Comparison of ENCODE assay signal across 14 cellular contexts in the genomic region with DNA sequence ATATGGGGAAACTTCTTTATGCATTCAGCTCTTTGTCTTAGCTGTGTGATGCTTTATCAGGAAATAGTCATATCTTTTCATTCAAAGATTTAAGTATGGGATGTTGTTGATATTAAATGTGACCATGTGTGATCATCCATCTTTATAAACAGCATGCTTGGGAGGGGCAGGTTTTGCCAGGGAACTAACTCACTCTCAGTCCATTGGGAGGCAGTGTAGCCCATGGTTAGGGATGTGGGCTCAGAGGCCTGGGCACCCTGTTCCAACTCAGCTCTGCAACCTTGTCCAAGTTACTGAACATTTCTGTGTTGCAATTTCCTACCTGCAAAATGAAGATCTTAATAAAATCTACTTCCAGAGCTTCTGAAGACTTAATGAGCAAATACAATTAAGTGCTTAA.
DNase-seq lines count a peak whose midpoint lies in the region; ATAC-seq, FAIRE-seq and TF ChIP-seq lines count a peak whose summit lies in the region.
"Had no signal": no experiment of that assay in that cellular context is flagged by ENCODE, and none has a peak within 500 bp of the region (broad histone marks: within the 10 kb centered on the region; RNA-seq: fewer than 3 reads in every experiment).

No MANE protein-coding gene starts in this region.

- H3K36me3 ChIP-seq in GM12878 (ENCODE audit: control insufficient read depth in 2 of 2, insufficient read depth in 2 of 2, low read length in 1 of 2) (no peaks in the 10 kb centered on the region), mesendoderm (ENCODE audit: control insufficient read depth, insufficient read depth, low read length) (no peaks in the 10 kb centered on the region)
- H3K36me3 ChIP-seq: heart left ventricle, suprapubic skin had no signal

- H3K56ac ChIP-seq in mesendoderm (ENCODE audit: low read length), result no peak overlapping the region

- no peak for TF ChIP-seq EP300 in GM12878 (IDR thresholded peaks at IDR 0.05; ENCODE audit: borderline replicate concordance in 1 of 2, control insufficient read depth in 1 of 2, low read depth in 2 of 2, low read length in 2 of 2)

- intact Hi-C loops in GM12878 (cut with micrococcal nuclease; ENCODE audit: unreplicated experiment), result no loop called here

- DNase-seq in NOMO-1 treated with DMSO at 0.1 percent for 48 hours (lab: John Stamatoyannopoulos, UW; ENCODE audit: unreplicated experiment) (peak; percentile 36), NOMO-1 treated with dmso at 0.1 percent for 144 hours (lab: John Stamatoyannopoulos, UW; ENCODE audit: unreplicated experiment) (no peak), GM12878 (ENCODE audit: low read depth, low spot score) (no peak), mesendoderm (peak; percentile 20), T-helper 9 cell (no peak), DMS79 treated with DMSO at 0.1 percent for 48 hours (lab: John Stamatoyannopoulos, UW) (no peak)
- DNase-seq: heart left ventricle; KBM-7; NCI-H226; stimulated activated CD4-positive, alpha-beta T cell treated with anti-CD3 and anti-CD28 coated beads, Interleukin-4, amount 100 ng/mL, for 1 hour had no signal

- RAD21 ChIA-PET in GM12878 (lab: Charles Lee; ENCODE audit: unreplicated experiment), result interaction anchor here (0.8 to 1.2 kb wide), 2 partner anchors 12 to 92 kb away, joined by 3 to 4 read pairs; partner anchors contain the start of gene BCL2L11

- H3K4me2 ChIP-seq in GM12878 (ENCODE audit: control insufficient read depth, insufficient read depth) (no peak overlapping the region), mesendoderm (ENCODE audit: low read length) (no peak overlapping the region)

- H3K27me3 ChIP-seq in GM12878 (replicated peaks in 1 of 2; ENCODE audit: control insufficient read depth in 2 of 2, insufficient read depth in 2 of 2, low read length in 1 of 2) (peaks cover 0 to 11% of the 10 kb centered on the region in 2 experiments; a peak in 3 of 4 replicates), mesendoderm (ENCODE audit: insufficient read depth, low read length, poor library complexity) (no peaks in the 10 kb centered on the region)
- H3K27me3 ChIP-seq: heart left ventricle had no signal

- TF ChIP-seq CTCF in LNCAP (IDR thresholded peaks at IDR 0.05) (peak; percentile 44; the same call in 1 of the 2 replicates), GM12878 (IDR thresholded peaks at IDR 0.05 in 2 of 3, conservative IDR thresholded peaks at IDR 0.05 in 1 of 3; ENCODE audit: control insufficient read depth in 2 of 3, extremely low read depth in 1 of 3, insufficient read depth in 1 of 3, low read depth in 3 of 3, low read length in 3 of 3) (peak in 2 of 3 experiments; percentile 22 to 29; a peak in 3 of 6 replicates)

- POLR2A ChIA-PET in GM12878 (lab: Charles Lee), result no interaction called here

- no peaks in the 10 kb centered on the region for H3K79me1 ChIP-seq in mesendoderm (ENCODE audit: low read length)

- H2BK120ac ChIP-seq in mesendoderm (ENCODE audit: low read depth, low read length), result no peak overlapping the region

- no peaks in the 10 kb centered on the region for H4K20me1 ChIP-seq in GM12878 (ENCODE audit: control insufficient read depth, insufficient read depth)

- H3K79me2 ChIP-seq in GM12878 (ENCODE audit: control insufficient read depth, insufficient read depth, low read length) (no peaks in the 10 kb centered on the region), mesendoderm (ENCODE audit: control insufficient read depth, insufficient read depth, low read length) (no peaks in the 10 kb centered on the region)

- TF ChIP-seq RAD21 in GM12878 (IDR thresholded peaks at IDR 0.05; ENCODE audit: insufficient read depth, low read depth, low read length), result peak; percentile 36; the same call in 1 of the 2 replicates

- no peak overlapping the region for H2AK5ac ChIP-seq in mesendoderm (ENCODE audit: low read length)

- no peak overlapping the region for H3K18ac ChIP-seq in mesendoderm (ENCODE audit: low read length)

- BruUV-seq in GM12878 (replicated peaks; lab: Mats Ljungman, UMichigan), result no TSS peak

- no peak overlapping the region for H2BK15ac ChIP-seq in mesendoderm (replicated peaks; ENCODE audit: low read depth)

- SMC1A ChIA-PET in GM12878 (lab: Charles Lee; ENCODE audit: uncharacterized antibody, unreplicated experiment), result interaction anchor here (1.1 to 1.7 kb wide), 5 partner anchors 15 to 163 kb away, joined by 3 to 5 read pairs (median 3); no protein-coding TSS in a partner anchor

- H2BK5ac ChIP-seq in mesendoderm (ENCODE audit: low read length), result no peak overlapping the region

- no peak overlapping the region for H3K4me3 ChIP-seq in GM12878
- H3K4me3 ChIP-seq in mesendoderm (ENCODE audit: low read length), result no peak overlapping the region
- H3K4me3 ChIP-seq: coronary artery, heart left ventricle, suprapubic skin had no signal

- no peak for ATAC-seq in GM12878
- no peak for ATAC-seq in HG03139 (IDR thresholded peaks at IDR 0.05; ENCODE audit: unreplicated experiment)
- ATAC-seq: heart left ventricle had no signal

- H3K9ac ChIP-seq in GM12878 (ENCODE audit: control insufficient read depth, insufficient read depth, low read length), result no peak overlapping the region
- H3K9ac ChIP-seq in mesendoderm (ENCODE audit: low read length), result no peak overlapping the region

- no peak overlapping the region for H4K5ac ChIP-seq in mesendoderm (ENCODE audit: low read length)

- H3K4me1 ChIP-seq in GM12878 (ENCODE audit: control insufficient read depth, insufficient read depth, low read length) (peaks cover 11% of the 10 kb centered on the region), mesendoderm (ENCODE audit: control insufficient read depth, low read depth, low read length) (no peaks in the 10 kb centered on the region)

- no peaks in the 10 kb centered on the region; the same call in 2 of the 3 replicates for H3K9me3 ChIP-seq in GM12878 (replicated peaks; ENCODE audit: control insufficient read depth, insufficient read depth, low read length)
- H3K9me3 ChIP-seq: suprapubic skin had no signal

- H4K8ac ChIP-seq in mesendoderm (ENCODE audit: low read depth, low read length), result no peak overlapping the region

- H3K27ac ChIP-seq in GM12878 (ENCODE audit: control insufficient read depth, insufficient read depth), result no peak overlapping the region
- H3K27ac ChIP-seq in mesendoderm (ENCODE audit: low read depth, low read length), result no peak overlapping the region
- H3K27ac ChIP-seq: coronary artery, heart left ventricle, suprapubic skin had no signal

- in situ Hi-C loops in GM12878 (cut with MboI), result no loop called here

- TF ChIP-seq POLR2A in GM12878 (IDR thresholded peaks at IDR 0.05; ENCODE audit: low read depth, low read length), result no peak

- H2AFZ ChIP-seq in GM12878 (ENCODE audit: control insufficient read depth, low read depth, low read length), result no peak overlapping the region

- no peak overlapping the region for H3K23ac ChIP-seq in mesendoderm (ENCODE audit: low read length)

- H3K4ac ChIP-seq in mesendoderm (ENCODE audit: low read depth, low read length), result no peak overlapping the region

- FAIRE-seq in GM12878 (lab: Jason Lieb, UNC), result no peak

- CTCF ChIA-PET in GM12878 (lab: Yijun Ruan, JAX), result interaction anchor here (0.7 kb wide), 1 partner anchor 92 kb away, joined by 3 read pairs; the partner anchor contains the start of gene BCL2L11

TF ChIP-seq in GM12878, 131 proteins besides CTCF, POLR2A, EP300 and RAD21 (continues in another document):
- TF ChIP-seq CBX5 (IDR thresholded peaks at IDR 0.05; ENCODE audit: low read depth) (no peak), CEBPZ (IDR thresholded peaks at IDR 0.05; ENCODE audit: low read depth, low read length) (no peak), IKZF2 (IDR thresholded peaks at IDR 0.05) (no peak), RCOR1 (conservative IDR thresholded peaks at IDR 0.05; ENCODE audit: low read depth, low read length) (no peak), NKRF (conservative IDR thresholded peaks at IDR 0.05) (no peak), ZNF274 (IDR thresholded peaks at IDR 0.05; ENCODE audit: insufficient read depth, insufficient read length) (no peak), POLR2AphosphoS5 (IDR thresholded peaks at IDR 0.05; ENCODE audit: low read length) (no peak), ZNF384 (IDR thresholded peaks at IDR 0.05; ENCODE audit: borderline replicate concordance, low read depth, low read length) (no peak)

Comparison
In these comparisons a context has a peak if more than half of its experiments do, and no peak if none do; other contexts are left out.
1. DNase-seq: peak in NOMO-1 treated with DMSO at 0.1 percent for 48 hours (single experiment) and mesendoderm (single experiment); none in NOMO-1 treated with dmso at 0.1 percent for 144 hours (single experiment), GM12878 (single experiment), T-helper 9 cell (single experiment) and DMS79 treated with DMSO at 0.1 percent for 48 hours (single experiment).